In genomic region chr12:104358353-104359003, GRCh38 we compare ENCODE assay signal across 8 cellular contexts. TPM values are rescaled to one million over a fixed set of nuclear protein-coding genes. Genes with fewer than 3 reads are reported as not detected.
DNase-seq lines count a peak whose midpoint lies in the region; ATAC-seq and TF ChIP-seq lines count a peak whose summit lies in the region.

No MANE protein-coding gene starts in this region.

- ATAC-seq in GM19467 (IDR thresholded peaks at IDR 0.05; ENCODE audit: unreplicated experiment) (peak; percentile 55), HG02623 (IDR thresholded peaks at IDR 0.05; ENCODE audit: unreplicated experiment) (no peak)
- ATAC-seq in activated naive CD8-positive, alpha-beta T cell treated with anti-CD3 and anti-CD28 coated beads, Interleukin-2, amount 50 U/mL, for 24 hours, result peak; percentile 77

- no peak overlapping the region for H3K4me3 ChIP-seq in Caco-2 (ENCODE audit: low read depth, low read length)
- no peak overlapping the region for H3K4me3 ChIP-seq in Karpas-422 (ENCODE audit: low read length)
- H3K4me3 ChIP-seq in hepatocyte, result no peak overlapping the region

- H4K20me1 ChIP-seq in Karpas-422 (ENCODE audit: insufficient read depth, low read depth, low read length) (no peaks in the 10 kb centered on the region), hepatocyte (ENCODE audit: insufficient read depth, poor library complexity, severe bottlenecking) (no peaks in the 10 kb centered on the region)

- peak; percentile 53 to 78 for TF ChIP-seq CTCF in Caco-2 (IDR thresholded peaks at IDR 0.05; ENCODE audit: insufficient read depth in 1 of 2, low read depth in 1 of 2, low read length in 1 of 2, severe bottlenecking in 1 of 2, unreplicated experiment in 1 of 2)
- peak; percentile 71 for TF ChIP-seq CTCF in hepatocyte (IDR thresholded peaks at IDR 0.05; ENCODE audit: poor library complexity)

- no peaks in the 10 kb centered on the region for H3K9me3 Mint-ChIP-seq in Caco-2 (ENCODE audit: unreplicated experiment)
- H3K9me3 Mint-ChIP-seq in activated naive CD8-positive, alpha-beta T cell treated with anti-CD3 and anti-CD28 coated beads, Interleukin-2, amount 50 U/mL, for 24 hours, result no peaks in the 10 kb centered on the region

- no peaks in the 10 kb centered on the region for H3K27me3 Mint-ChIP-seq in Caco-2 (ENCODE audit: insufficient read depth, unreplicated experiment)
- no peaks in the 10 kb centered on the region for H3K27me3 Mint-ChIP-seq in activated naive CD8-positive, alpha-beta T cell treated with anti-CD3 and anti-CD28 coated beads, Interleukin-2, amount 50 U/mL, for 24 hours

- BruUV-seq in Caco-2 (replicated peaks; lab: Mats Ljungman, UMichigan), result no TSS peak

- POLR2A ChIA-PET in Caco-2 (lab: Charles Lee), result no interaction called here

- H3K4me2 ChIP-seq in Karpas-422 (ENCODE audit: low read depth, low read length, poor library complexity, severe bottlenecking) (no peak overlapping the region), hepatocyte (no peak overlapping the region)

- no peaks in the 10 kb centered on the region for H3K79me2 ChIP-seq in Karpas-422 (ENCODE audit: low read length)
- no peaks in the 10 kb centered on the region for H3K79me2 ChIP-seq in hepatocyte

- intact Hi-C loops in Caco-2 (cut with micrococcal nuclease; ENCODE audit: unreplicated experiment), result loop anchor here (1.0 kb wide), 1 partner anchor 157 kb away; no protein-coding TSS in a partner anchor

- peaks cover 16% of the 10 kb centered on the region for H3K36me3 Mint-ChIP-seq in Caco-2 (ENCODE audit: insufficient read depth, unreplicated experiment)
- peaks cover 1% of the 10 kb centered on the region for H3K36me3 Mint-ChIP-seq in activated naive CD8-positive, alpha-beta T cell treated with anti-CD3 and anti-CD28 coated beads, Interleukin-2, amount 50 U/mL, for 24 hours (ENCODE audit: low read depth)

- peaks cover 14% of the 10 kb centered on the region for H3K4me1 Mint-ChIP-seq in Caco-2 (ENCODE audit: low read depth, unreplicated experiment)
- H3K4me1 Mint-ChIP-seq in activated naive CD8-positive, alpha-beta T cell treated with anti-CD3 and anti-CD28 coated beads, Interleukin-2, amount 50 U/mL, for 24 hours, result no peaks in the 10 kb centered on the region

- no peak overlapping the region for H3K27ac Mint-ChIP-seq in Caco-2 (ENCODE audit: unreplicated experiment)
- no peak overlapping the region for H3K27ac Mint-ChIP-seq in activated naive CD8-positive, alpha-beta T cell treated with anti-CD3 and anti-CD28 coated beads, Interleukin-2, amount 50 U/mL, for 24 hours

- no peak overlapping the region for H3K4me3 Mint-ChIP-seq in Caco-2 (ENCODE audit: unreplicated experiment)
- no peak overlapping the region for H3K4me3 Mint-ChIP-seq in activated naive CD8-positive, alpha-beta T cell treated with anti-CD3 and anti-CD28 coated beads, Interleukin-2, amount 50 U/mL, for 24 hours

- H3K9me3 ChIP-seq in Caco-2 (no peaks in the 10 kb centered on the region), Karpas-422 (ENCODE audit: low read length) (no peaks in the 10 kb centered on the region), hepatocyte (ENCODE audit: low read depth) (no peaks in the 10 kb centered on the region)

- H3K36me3 ChIP-seq in Caco-2 (ENCODE audit: control insufficient read depth, insufficient read depth, low read length), result no peaks in the 10 kb centered on the region
- no peaks in the 10 kb centered on the region for H3K36me3 ChIP-seq in Karpas-422 (ENCODE audit: insufficient read depth, low read length)
- H3K36me3 ChIP-seq in hepatocyte (replicated peaks; ENCODE audit: insufficient read depth, low read depth), result no peaks in the 10 kb centered on the region

- H3K4me1 ChIP-seq in Caco-2 (peaks cover 3% of the 10 kb centered on the region; the same call in 1 of the 2 replicates), Karpas-422 (ENCODE audit: low read length) (no peaks in the 10 kb centered on the region), hepatocyte (ENCODE audit: insufficient read depth) (no peaks in the 10 kb centered on the region)

- H3K27ac ChIP-seq in Karpas-422 (ENCODE audit: low read length) (no peak overlapping the region), hepatocyte (no peak overlapping the region)

- H2AFZ ChIP-seq in Karpas-422 (ENCODE audit: low read length) (no peak overlapping the region), hepatocyte (no peak overlapping the region)

- no peaks in the 10 kb centered on the region for H3K9me2 ChIP-seq in Karpas-422 (replicated peaks; ENCODE audit: insufficient read depth, low read length)
- H3K9me2 ChIP-seq in hepatocyte (replicated peaks; ENCODE audit: insufficient read depth), result no peaks in the 10 kb centered on the region

- DNase-seq in Caco-2 (peak in 1 of 2 experiments; percentile 46), Karpas-422 (peak; percentile 92), T follicular helper cell (ENCODE audit: low read depth) (peak; percentile 44), hepatocyte (ENCODE audit: low spot score) (peak; percentile 72)
- DNase-seq in activated naive CD8-positive, alpha-beta T cell treated with anti-CD3 and anti-CD28 coated beads, Interleukin-2, amount 50 U/mL, for 24 hours, result peak; percentile 63
- peak; percentile 31 to 58 for DNase-seq in stimulated activated CD4-positive, alpha-beta T cell treated with anti-CD3 and anti-CD28 coated beads, Interleukin-15, amount 100 ng/mL, for 48 hours (ENCODE audit: low read depth in 2 of 2)

- WGBS in hepatocyte (ENCODE audit: low lambda C conversion rate, missing lambda C conversion rate), result 73% methylated on average over 5 of the region's 5 CpGs

- CTCF ChIA-PET in Caco-2 (lab: Charles Lee), result no interaction called here

- H3K27me3 ChIP-seq in Caco-2 (replicated peaks; ENCODE audit: control insufficient read depth, insufficient read depth, low read length), result no peaks in the 10 kb centered on the region
- H3K27me3 ChIP-seq in Karpas-422 (ENCODE audit: low read length), result no peaks in the 10 kb centered on the region
- no peaks in the 10 kb centered on the region for H3K27me3 ChIP-seq in hepatocyte

- no peak overlapping the region for H3K9ac ChIP-seq in Karpas-422 (ENCODE audit: low read length)

RNA-seq across cellular contexts. Expression of gene EID3, which starts 54.9 kb away (rescaled TPM):
- 2.0 and 3.2 TPM in 2 replicates for total RNA-seq in Caco-2 (2022)
- 1.5 and 2.7 TPM in 2 replicates for total RNA-seq in Karpas-422 (2014; rRNA removed; shearing (Covaris generic); ENCODE audit: low replicate concordance)
- total RNA-seq in hepatocyte, result 8.0 and 10.1 TPM in 2 replicates
- polyA plus RNA-seq in hepatocyte, result 1.7 and 3.8 TPM in 2 replicates
